9 cellular contexts compared by ENCODE assay signal in genomic region chr6:170280689-170281045, GRCh38. TPM values are rescaled to one million over a fixed set of nuclear protein-coding genes. Genes with fewer than 3 reads are reported as not detected.
DNase-seq lines count a peak whose midpoint lies in the region; ATAC-seq and TF ChIP-seq lines count a peak whose summit lies in the region.
"Had no signal": no experiment of that assay in that cellular context is flagged by ENCODE, and none has a peak within 500 bp of the region (broad histone marks: within the 10 kb centered on the region; RNA-seq: fewer than 3 reads in every experiment).

No MANE protein-coding gene starts in this region.

- no peaks in the 10 kb centered on the region for H3K36me3 Mint-ChIP-seq in dendritic cell treated with granulocyte-macrophage colony-stimulating factor and Interleukin-4, amounts not matched to agents 40 ng/mL and 50 ng/mL, for 4 days (ENCODE audit: low read depth)

- H3K9me3 Mint-ChIP-seq in dendritic cell treated with granulocyte-macrophage colony-stimulating factor and Interleukin-4, amounts not matched to agents 40 ng/mL and 50 ng/mL, for 4 days: no peaks in the 10 kb centered on the region

- DNase-seq in gastrocnemius medialis (no peak), NCI-H1417 treated with DMSO at 0.1 percent for 48 hours (lab: John Stamatoyannopoulos, UW) (no peak), mucosa of descending colon (no peak), HuH-7 (ENCODE audit: low spot score) (no peak)
- DNase-seq in activated CD4-positive, CD25-positive, alpha-beta regulatory T cell treated with anti-CD3 and anti-CD28 coated beads, Interleukin-2, amount 50 U/mL, for 72 hours: no peak

- peaks cover 22 to 25% of the 10 kb centered on the region in 2 donors for H3K4me1 ChIP-seq in gastrocnemius medialis
- H3K4me1 ChIP-seq in mucosa of descending colon (ENCODE audit: low read depth): no peaks in the 10 kb centered on the region

- H3K4me3 ChIP-seq in gastrocnemius medialis (peak overlapping the region; percentile 33 to 58 (median 44)), mucosa of descending colon (no peak overlapping the region)
- H3K4me3 ChIP-seq: cardiac muscle cell had no signal

- no peak overlapping the region for H3K27ac Mint-ChIP-seq in dendritic cell treated with granulocyte-macrophage colony-stimulating factor and Interleukin-4, amounts not matched to agents 40 ng/mL and 50 ng/mL, for 4 days

- ATAC-seq in GM18867 (IDR thresholded peaks at IDR 0.05; ENCODE audit: unreplicated experiment): peak; percentile 44
- peak; percentile 28 for ATAC-seq in HG03139 (IDR thresholded peaks at IDR 0.05; ENCODE audit: unreplicated experiment)
- ATAC-seq in gastrocnemius medialis: no peak
- ATAC-seq in mucosa of descending colon: no peak

- H3K9me3 ChIP-seq in gastrocnemius medialis (no peaks in the 10 kb centered on the region), mucosa of descending colon (no peaks in the 10 kb centered on the region)

- TF ChIP-seq POLR2A in gastrocnemius medialis (IDR thresholded peaks at IDR 0.05): no peak

- H3K27me3 ChIP-seq in gastrocnemius medialis: no peaks in the 10 kb centered on the region

- intact Hi-C loops in dendritic cell treated with granulocyte-macrophage colony-stimulating factor and Interleukin-4, amounts not matched to agents 40 ng/mL and 50 ng/mL, for 4 days (cut with micrococcal nuclease): no loop called here
- intact Hi-C loops in gastrocnemius medialis (cut with DNase I; ENCODE audit: low total_unique reads): loop anchor here (1.0 to 5.0 kb wide), 5 partner anchors 15 to 236 kb away; no protein-coding TSS in a partner anchor
- intact Hi-C loops in mucosa of descending colon (cut with DNase I, micrococcal nuclease): no loop called here

- TF ChIP-seq CTCF in gastrocnemius medialis (IDR thresholded peaks at IDR 0.05 in 4 of 5, conservative IDR thresholded peaks at IDR 0.05 in 1 of 5) (no peak), mucosa of descending colon (IDR thresholded peaks at IDR 0.05) (no peak)

- H3K27me3 Mint-ChIP-seq in dendritic cell treated with granulocyte-macrophage colony-stimulating factor and Interleukin-4, amounts not matched to agents 40 ng/mL and 50 ng/mL, for 4 days: peaks cover 37% of the 10 kb centered on the region

- H3K4me3 Mint-ChIP-seq in dendritic cell treated with granulocyte-macrophage colony-stimulating factor and Interleukin-4, amounts not matched to agents 40 ng/mL and 50 ng/mL, for 4 days: peak overlapping the region; percentile 44

- H3K36me3 ChIP-seq in gastrocnemius medialis (no peaks in the 10 kb centered on the region), mucosa of descending colon (ENCODE audit: low read depth) (no peaks in the 10 kb centered on the region)
- H3K36me3 ChIP-seq: cardiac muscle cell had no signal

- peak overlapping the region; percentile 86 to 90 (median 88) for H3K27ac ChIP-seq in gastrocnemius medialis
- H3K27ac ChIP-seq: cardiac muscle cell had no signal

- H3K4me1 Mint-ChIP-seq in dendritic cell treated with granulocyte-macrophage colony-stimulating factor and Interleukin-4, amounts not matched to agents 40 ng/mL and 50 ng/mL, for 4 days (ENCODE audit: low read depth): peaks cover 5% of the 10 kb centered on the region

- in situ Hi-C loops in gastrocnemius medialis (cut with MboI; ENCODE audit: low sequenced_read_pairs in 4 of 4): loop anchor here in 2 of 4 donors (25.0 kb wide), 2 partner anchors 243 to 443 kb away; no protein-coding TSS in a partner anchor

RNA-seq across cellular contexts. Expression of gene DLL1, which starts 10.2 kb away (rescaled TPM):
- total RNA-seq in gastrocnemius medialis (1 to 10 TPM; 1.8 to 3.7 (median 3.3) TPM), mucosa of descending colon (10 to 100 TPM; 11.0 to 24.0 (median 16.5) TPM)

RNA-seq across cellular contexts. Expression of gene FAM120B, which starts 25.9 kb away (rescaled TPM):
- total RNA-seq in gastrocnemius medialis (10 to 100 TPM; 10.7 to 17.0 (median 13.5) TPM), mucosa of descending colon (10 to 100 TPM; 30.7 to 40.0 (median 38.3) TPM)

Comparison
In these comparisons a context has a peak if more than half of its experiments do, and no peak if none do; other contexts are left out.
1. ATAC-seq: peak in GM18867 (single experiment) and HG03139 (single experiment); none in gastrocnemius medialis (0 of 2) and mucosa of descending colon (single experiment).